Comparison of ENCODE assay signal across 23 cellular contexts in the genomic region with DNA sequence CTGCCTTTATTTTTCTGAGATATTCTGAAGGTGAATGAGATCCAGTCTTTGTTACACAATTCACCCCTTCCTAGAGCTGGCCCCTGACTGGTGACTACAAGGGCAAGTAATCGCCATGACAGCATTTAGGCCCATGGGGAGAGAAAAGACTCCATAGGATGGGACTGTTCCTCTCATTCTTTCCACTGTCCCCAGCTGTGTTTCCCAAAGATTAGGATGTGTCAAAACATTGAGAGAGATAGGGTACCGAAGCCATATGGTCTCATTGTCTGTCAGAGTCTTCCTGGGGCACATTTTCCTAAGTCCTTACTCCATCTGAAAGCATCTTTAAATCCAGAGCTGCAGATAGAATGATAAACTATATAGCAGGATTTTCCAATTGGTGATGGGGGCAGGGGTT.
A peak's percentile ranks its signal among the peaks of the same experiment; 100 is the strongest.
DNase-seq lines count a peak whose midpoint lies in the region; ATAC-seq lines count a peak whose summit lies in the region.
"Had no signal": no experiment of that assay in that cellular context is flagged by ENCODE, and none has a peak within 500 bp of the region (broad histone marks: within the 10 kb centered on the region; RNA-seq: fewer than 3 reads in every experiment).

No MANE protein-coding gene starts in this region.

- H3K9me3 Mint-ChIP-seq in CD4-positive, alpha-beta memory T cell, result peaks cover 0 to 3% (median 0%) of the 10 kb centered on the region in 8 donors
- H3K9me3 Mint-ChIP-seq: CD8-positive, alpha-beta T cell had no signal

- H3K4me2 ChIP-seq in mesendoderm (ENCODE audit: low read length), result no peak overlapping the region
- H3K4me2 ChIP-seq in neuronal stem cell (ENCODE audit: insufficient read depth, low read length, poor library complexity, severe bottlenecking), result no peak overlapping the region
- H3K4me2 ChIP-seq: BLaER1 had no signal

- POLR2A ChIA-PET in CD4-positive, alpha-beta memory T cell (lab: Charles Lee; ENCODE audit: partially characterized antibody), result no interaction called here

- peaks cover 0 to 2% (median 0%) of the 10 kb centered on the region in 4 donors for H3K4me1 Mint-ChIP-seq in CD4-positive, alpha-beta memory T cell
- H3K4me1 Mint-ChIP-seq: CD14-positive monocyte; CD4-positive, CD25-positive, alpha-beta regulatory T cell had no signal

- H2AFZ ChIP-seq in neuronal stem cell (ENCODE audit: low read length), result peak overlapping the region; percentile 7

- H2BK5ac ChIP-seq in mesendoderm (ENCODE audit: low read length) (no peak overlapping the region), neuronal stem cell (ENCODE audit: low read length) (no peak overlapping the region)

- H3K9ac ChIP-seq in mesendoderm (ENCODE audit: low read length) (no peak overlapping the region), neuronal stem cell (ENCODE audit: low read depth, low read length, poor library complexity) (no peak overlapping the region)
- H3K9ac ChIP-seq: BLaER1 had no signal

- no peak overlapping the region for H4K91ac ChIP-seq in neuronal stem cell (ENCODE audit: low read depth, low read length, poor library complexity)

- no peaks in the 10 kb centered on the region for H3K36me3 ChIP-seq in mesendoderm (ENCODE audit: control insufficient read depth, insufficient read depth, low read length)
- H3K36me3 ChIP-seq in neuronal stem cell (replicated peaks in 1 of 2; ENCODE audit: control insufficient read depth in 2 of 2, insufficient read depth in 2 of 2, low read length in 2 of 2), result no peaks in the 10 kb centered on the region
- H3K36me3 ChIP-seq in CD4-positive, alpha-beta memory T cell (ENCODE audit: insufficient read depth, low read length), result no peaks in the 10 kb centered on the region
- H3K36me3 ChIP-seq: BE2C, BLaER1 had no signal

- H2AK5ac ChIP-seq in mesendoderm (ENCODE audit: low read length), result no peak overlapping the region
- no peak overlapping the region for H2AK5ac ChIP-seq in neuronal stem cell (ENCODE audit: low read depth, low read length)

- no peaks in the 10 kb centered on the region for H3K79me1 ChIP-seq in mesendoderm (ENCODE audit: low read length)
- no peaks in the 10 kb centered on the region for H3K79me1 ChIP-seq in neuronal stem cell (ENCODE audit: low read depth, low read length)

- H3K4me3 ChIP-seq in mesendoderm (ENCODE audit: low read length), result no peak overlapping the region
- no peak overlapping the region for H3K4me3 ChIP-seq in neuronal stem cell (ENCODE audit: low read length in 2 of 2)
- H3K4me3 ChIP-seq in CD4-positive, alpha-beta memory T cell (ENCODE audit: low read length in 2 of 2), result no peak overlapping the region
- H3K4me3 ChIP-seq: BLaER1, GM12878 had no signal

- no peak overlapping the region for H3K56ac ChIP-seq in mesendoderm (ENCODE audit: low read length)

- no peak for ATAC-seq in GM19351 (IDR thresholded peaks at IDR 0.05; ENCODE audit: unreplicated experiment)
- ATAC-seq: CD8-positive, alpha-beta T cell; GM12878 had no signal

- H3K27me3 ChIP-seq in mesendoderm (ENCODE audit: insufficient read depth, low read length, poor library complexity) (no peaks in the 10 kb centered on the region), neuronal stem cell (ENCODE audit: control insufficient read depth in 3 of 3, insufficient read depth in 3 of 3, low read depth in 1 of 3, low read length in 3 of 3) (no peaks in the 10 kb centered on the region)
- no peaks in the 10 kb centered on the region for H3K27me3 ChIP-seq in CD4-positive, alpha-beta memory T cell (ENCODE audit: insufficient read depth, low read length)
- H3K27me3 ChIP-seq: BE2C, BLaER1 had no signal

- no peak overlapping the region for H4K5ac ChIP-seq in mesendoderm (ENCODE audit: low read length)

- intact Hi-C loops in CD4-positive, alpha-beta memory T cell (cut with micrococcal nuclease), result no loop called here

- H3K23ac ChIP-seq in mesendoderm (ENCODE audit: low read length) (no peak overlapping the region), neuronal stem cell (ENCODE audit: low read depth, low read length, poor library complexity) (no peak overlapping the region)

- no peaks in the 10 kb centered on the region for H3K27me3 Mint-ChIP-seq in CD4-positive, alpha-beta memory T cell
- H3K27me3 Mint-ChIP-seq: CD4-positive, CD25-positive, alpha-beta regulatory T cell had no signal

- H3K36me3 Mint-ChIP-seq in CD4-positive, alpha-beta memory T cell, result no peaks in the 10 kb centered on the region
- H3K36me3 Mint-ChIP-seq: CD14-positive monocyte; CD4-positive, CD25-positive, alpha-beta regulatory T cell; CD8-positive, alpha-beta T cell had no signal

- H3K27ac Mint-ChIP-seq in CD4-positive, alpha-beta memory T cell, result no peak overlapping the region
- H3K27ac Mint-ChIP-seq: CD14-positive monocyte; CD4-positive, CD25-positive, alpha-beta regulatory T cell; CD8-positive, alpha-beta T cell had no signal

- CTCF ChIA-PET in CD4-positive, alpha-beta memory T cell (lab: Charles Lee; ENCODE audit: partially characterized antibody), result no interaction called here

- H3K27ac ChIP-seq in mesendoderm (ENCODE audit: low read depth, low read length), result no peak overlapping the region
- no peak overlapping the region for H3K27ac ChIP-seq in neuronal stem cell (replicated peaks; ENCODE audit: low read length)
- H3K27ac ChIP-seq in CD4-positive, alpha-beta memory T cell (ENCODE audit: low read depth, low read length), result no peak overlapping the region
- H3K27ac ChIP-seq: BLaER1 had no signal

- H3K18ac ChIP-seq in mesendoderm (ENCODE audit: low read length) (no peak overlapping the region), neuronal stem cell (ENCODE audit: low read length) (no peak overlapping the region)

- H3K4me1 ChIP-seq in mesendoderm (ENCODE audit: control insufficient read depth, low read depth, low read length) (no peaks in the 10 kb centered on the region), neuronal stem cell (ENCODE audit: control insufficient read depth in 2 of 2, insufficient read depth in 1 of 2, low read depth in 1 of 2, low read length in 2 of 2) (no peaks in the 10 kb centered on the region)
- H3K4me1 ChIP-seq in CD4-positive, alpha-beta memory T cell (ENCODE audit: insufficient read depth, low read length), result no peaks in the 10 kb centered on the region
- H3K4me1 ChIP-seq: BE2C, BLaER1, Caco-2 had no signal

- peak; percentile 0 for DNase-seq in NCI-H524 treated with DMSO at 0.1 percent for 48 hours (lab: John Stamatoyannopoulos, UW)
- peak; percentile 58 for DNase-seq in NCI-H82 (lab: John Stamatoyannopoulos, UW)
- peak; percentile 92 for DNase-seq in mesendoderm
- DNase-seq in neuronal stem cell (ENCODE audit: low spot score), result no peak
- DNase-seq in cerebellum (ENCODE audit: low spot score), result no peak
- DNase-seq in CD4-positive, alpha-beta memory T cell, result no peak
- DNase-seq in DMS53 treated with DMSO at 0.1 percent for 48 hours (lab: John Stamatoyannopoulos, UW; ENCODE audit: unreplicated experiment), result no peak
- DNase-seq: 8988T; ACHN; BE2C; C1 segment of cervical spinal cord; Caco-2; Calu3; CD4-positive, CD25-positive, alpha-beta regulatory T cell; CD8-positive, alpha-beta T cell; DMS79; DND-41; EL; GDM1 had no signal

- no CpG with 5 or more reads among the region's 2 CpGs for WGBS in mesendoderm (ENCODE audit: extremely low coverage, insufficient coverage, low lambda C conversion rate)
- no CpG with 5 or more reads among the region's 2 CpGs for WGBS in neuronal stem cell (ENCODE audit: extremely low coverage in 2 of 2, insufficient read length in 2 of 2, insufficient replicate concordance in 1 of 2), 2 donors

- no peak overlapping the region for H2BK12ac ChIP-seq in neuronal stem cell (ENCODE audit: low read length)

- H3K9me3 ChIP-seq in neuronal stem cell (replicated peaks in 1 of 2; ENCODE audit: control insufficient read depth in 2 of 2, insufficient read depth in 1 of 2, low read depth in 1 of 2, low read length in 2 of 2), result no peaks in the 10 kb centered on the region
- H3K9me3 ChIP-seq in CD4-positive, alpha-beta memory T cell (ENCODE audit: control insufficient read depth in 1 of 2, low read length in 2 of 2), result no peaks in the 10 kb centered on the region
- H3K9me3 ChIP-seq: BE2C, BLaER1, Caco-2 had no signal

- H2BK120ac ChIP-seq in mesendoderm (ENCODE audit: low read depth, low read length) (no peak overlapping the region), neuronal stem cell (ENCODE audit: low read depth, low read length) (no peak overlapping the region)

- H4K8ac ChIP-seq in mesendoderm (ENCODE audit: low read depth, low read length), result no peak overlapping the region
- no peak overlapping the region for H4K8ac ChIP-seq in neuronal stem cell (ENCODE audit: low read depth, low read length)

- H3K14ac ChIP-seq in neuronal stem cell (ENCODE audit: low read length), result no peak overlapping the region

- no peaks in the 10 kb centered on the region for H3K79me2 ChIP-seq in mesendoderm (ENCODE audit: control insufficient read depth, insufficient read depth, low read length)

- H2BK15ac ChIP-seq in mesendoderm (replicated peaks; ENCODE audit: low read depth), result no peak overlapping the region
- no peak overlapping the region for H2BK15ac ChIP-seq in neuronal stem cell (ENCODE audit: low read length)

- no peak overlapping the region for H3K4me3 Mint-ChIP-seq in CD4-positive, alpha-beta memory T cell
- H3K4me3 Mint-ChIP-seq: CD14-positive monocyte; CD4-positive, CD25-positive, alpha-beta regulatory T cell; CD8-positive, alpha-beta T cell had no signal

- H3K4ac ChIP-seq in mesendoderm (ENCODE audit: low read depth, low read length), result no peak overlapping the region
- no peak overlapping the region for H3K4ac ChIP-seq in neuronal stem cell (ENCODE audit: low read length)

Comparison
In these comparisons a context has a peak if more than half of its experiments do, and no peak if none do; other contexts are left out.
1. DNase-seq: peak in NCI-H524 treated with DMSO at 0.1 percent for 48 hours (single experiment), NCI-H82 (single experiment) and mesendoderm (single experiment); none in neuronal stem cell (single experiment), cerebellum (single experiment), CD4-positive, alpha-beta memory T cell (0 of 5) and DMS53 treated with DMSO at 0.1 percent for 48 hours (single experiment).